1 cellular context compared by ENCODE assay signal in the genomic region with DNA sequence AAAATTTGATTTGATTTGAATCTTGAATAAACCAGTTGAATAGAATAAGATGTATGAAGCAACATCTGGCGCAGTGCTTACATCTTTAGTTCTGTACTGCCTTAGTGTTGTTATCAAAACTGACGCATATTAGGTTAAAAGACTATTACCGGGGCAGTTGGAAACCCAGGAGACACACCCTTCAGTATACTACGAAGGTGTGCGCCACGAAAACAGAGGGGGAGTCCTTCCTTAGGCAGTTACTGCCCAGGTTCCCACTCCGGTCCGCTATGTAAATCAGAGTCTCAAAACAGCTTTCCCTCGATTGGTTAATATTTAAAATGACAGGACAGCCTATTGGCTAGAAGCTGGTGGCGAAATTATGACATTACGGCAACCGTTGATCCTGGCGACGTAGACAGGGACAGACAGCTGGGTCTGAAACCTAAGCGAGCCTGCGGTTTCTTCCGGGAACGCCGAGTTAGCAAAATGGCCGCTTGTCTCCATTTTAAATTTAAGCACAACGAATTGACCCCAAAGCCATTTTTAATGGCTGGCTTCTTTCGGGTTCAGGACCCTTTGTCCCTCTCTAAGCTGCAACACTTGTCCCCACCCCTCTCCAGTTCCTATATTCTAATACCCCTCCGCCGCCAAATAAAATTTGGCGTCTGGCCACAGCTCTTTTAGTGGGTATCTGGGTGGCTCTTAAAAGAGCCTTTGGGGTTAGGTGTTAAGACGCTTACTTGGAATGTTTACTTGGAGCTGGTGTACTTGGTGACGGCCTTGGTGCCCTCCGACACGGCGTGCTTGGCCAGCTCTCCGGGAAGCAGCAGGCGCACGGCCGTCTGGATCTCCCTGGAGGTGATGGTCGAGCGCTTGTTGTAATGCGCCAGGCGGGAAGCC.
A peak's percentile ranks its signal among the peaks of the same experiment; 100 is the strongest.
TF ChIP-seq lines count a peak whose summit lies in the region.

No MANE protein-coding gene starts in this region.

TF ChIP-seq in K562, 482 proteins besides CTCF, POLR2A, EP300 and RAD21 (continued from another document and continues in another):
- TF ChIP-seq, protein P1, sequence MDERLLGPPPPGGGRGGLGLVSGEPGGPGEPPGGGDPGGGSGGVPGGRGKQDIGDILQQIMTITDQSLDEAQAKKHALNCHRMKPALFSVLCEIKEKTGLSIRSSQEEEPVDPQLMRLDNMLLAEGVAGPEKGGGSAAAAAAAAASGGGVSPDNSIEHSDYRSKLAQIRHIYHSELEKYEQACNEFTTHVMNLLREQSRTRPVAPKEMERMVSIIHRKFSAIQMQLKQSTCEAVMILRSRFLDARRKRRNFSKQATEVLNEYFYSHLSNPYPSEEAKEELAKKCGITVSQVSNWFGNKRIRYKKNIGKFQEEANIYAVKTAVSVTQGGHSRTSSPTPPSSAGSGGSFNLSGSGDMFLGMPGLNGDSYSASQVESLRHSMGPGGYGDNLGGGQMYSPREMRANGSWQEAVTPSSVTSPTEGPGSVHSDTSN (CRISPR knock-in tag; IDR thresholded peaks at IDR 0.05; ENCODE audit: low read depth) = no peak
- TF ChIP-seq, protein P1 (tag; conservative IDR thresholded peaks at IDR 0.05; ENCODE audit: low read depth) = peak; percentile 56; the same call in 1 of the 2 replicates
- TF ChIP-seq NR1H2 (CRISPR knock-in tag; IDR thresholded peaks at IDR 0.05) (0 out of 2 replicates have a peak, but pooled peaks have one; percentile 90), ESRRB (CRISPR knock-in tag; IDR thresholded peaks at IDR 0.05; ENCODE audit: borderline replicate concordance) (0 out of 2 replicates have a peak, but pooled peaks have one; percentile 39), CEBPG (CRISPR knock-in tag; IDR thresholded peaks at IDR 0.05) (peak; percentile 53; the same call in 1 of the 2 replicates), CEBPG (tag; conservative IDR thresholded peaks at IDR 0.05 in 1 of 2, IDR thresholded peaks at IDR 0.05 in 1 of 2) (peak; percentile 88 to 96), GTF2F1 (IDR thresholded peaks at IDR 0.05; ENCODE audit: low read depth, low read length) (peak; percentile 56; the same call in 1 of the 2 replicates), SRSF7 (optimal IDR thresholded peaks at IDR 0.05; ENCODE audit: low read depth, low read length) (no peak), E2F3 (CRISPR knock-in tag; IDR thresholded peaks at IDR 0.05) (no peak), BRF1 (IDR thresholded peaks at IDR 0.05; ENCODE audit: borderline replicate concordance, extremely low read depth, insufficient read length) (no peak), TBP (optimal IDR thresholded peaks at IDR 0.05; ENCODE audit: low read depth, low read length) (no peak), JUN (IDR thresholded peaks at IDR 0.05; ENCODE audit: borderline replicate concordance, low read depth, low read length) (peak; percentile 88; the same call in 1 of the 2 replicates), JUN (CRISPR knock-in tag; IDR thresholded peaks at IDR 0.05; ENCODE audit: borderline replicate concordance) (peak; percentile 87), PML (IDR thresholded peaks at IDR 0.05; ENCODE audit: low read length) (peak; percentile 82), YBX1 (IDR thresholded peaks at IDR 0.05) (no peak), HIVEP1 (CRISPR knock-in tag; IDR thresholded peaks at IDR 0.05) (no peak), ZC3H11A (IDR thresholded peaks at IDR 0.05; ENCODE audit: low read depth, low read length) (peak; percentile 81; the same call in 1 of the 2 replicates), WHSC1 (IDR thresholded peaks at IDR 0.05; ENCODE audit: low read length) (no peak), HDAC8 (tag; IDR thresholded peaks at IDR 0.05) (peak; percentile 64; the same call in 1 of the 2 replicates), TAL1 (IDR thresholded peaks at IDR 0.05) (no peak), MTF1 (CRISPR knock-in tag; IDR thresholded peaks at IDR 0.05; ENCODE audit: borderline replicate concordance) (no peak), GATAD2B (IDR thresholded peaks at IDR 0.05; ENCODE audit: borderline replicate concordance) (peak; percentile 98), PURB (CRISPR knock-in tag; IDR thresholded peaks at IDR 0.05; ENCODE audit: low read depth) (no peak), GABPA (tag; conservative IDR thresholded peaks at IDR 0.05; ENCODE audit: low read depth) (0 out of 2 replicates have a peak, but pooled peaks have one; percentile 17), HOXB6 (CRISPR knock-in tag; IDR thresholded peaks at IDR 0.05; ENCODE audit: borderline replicate concordance) (peak; percentile 94), U2AF1 (optimal IDR thresholded peaks at IDR 0.05; ENCODE audit: low read depth, low read length) (no peak)
- TF ChIP-seq, protein P2, sequence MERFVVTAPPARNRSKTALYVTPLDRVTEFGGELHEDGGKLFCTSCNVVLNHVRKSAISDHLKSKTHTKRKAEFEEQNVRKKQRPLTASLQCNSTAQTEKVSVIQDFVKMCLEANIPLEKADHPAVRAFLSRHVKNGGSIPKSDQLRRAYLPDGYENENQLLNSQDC (CRISPR knock-in tag; IDR thresholded peaks at IDR 0.05) = peak; percentile 98
- TF ChIP-seq, protein P3, sequence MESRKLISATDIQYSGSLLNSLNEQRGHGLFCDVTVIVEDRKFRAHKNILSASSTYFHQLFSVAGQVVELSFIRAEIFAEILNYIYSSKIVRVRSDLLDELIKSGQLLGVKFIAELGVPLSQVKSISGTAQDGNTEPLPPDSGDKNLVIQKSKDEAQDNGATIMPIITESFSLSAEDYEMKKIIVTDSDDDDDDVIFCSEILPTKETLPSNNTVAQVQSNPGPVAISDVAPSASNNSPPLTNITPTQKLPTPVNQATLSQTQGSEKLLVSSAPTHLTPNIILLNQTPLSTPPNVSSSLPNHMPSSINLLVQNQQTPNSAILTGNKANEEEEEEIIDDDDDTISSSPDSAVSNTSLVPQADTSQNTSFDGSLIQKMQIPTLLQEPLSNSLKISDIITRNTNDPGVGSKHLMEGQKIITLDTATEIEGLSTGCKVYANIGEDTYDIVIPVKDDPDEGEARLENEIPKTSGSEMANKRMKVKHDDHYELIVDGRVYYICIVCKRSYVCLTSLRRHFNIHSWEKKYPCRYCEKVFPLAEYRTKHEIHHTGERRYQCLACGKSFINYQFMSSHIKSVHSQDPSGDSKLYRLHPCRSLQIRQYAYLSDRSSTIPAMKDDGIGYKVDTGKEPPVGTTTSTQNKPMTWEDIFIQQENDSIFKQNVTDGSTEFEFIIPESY (CRISPR knock-in tag; IDR thresholded peaks at IDR 0.05) = peak; percentile 71
- TF ChIP-seq, protein P4, sequence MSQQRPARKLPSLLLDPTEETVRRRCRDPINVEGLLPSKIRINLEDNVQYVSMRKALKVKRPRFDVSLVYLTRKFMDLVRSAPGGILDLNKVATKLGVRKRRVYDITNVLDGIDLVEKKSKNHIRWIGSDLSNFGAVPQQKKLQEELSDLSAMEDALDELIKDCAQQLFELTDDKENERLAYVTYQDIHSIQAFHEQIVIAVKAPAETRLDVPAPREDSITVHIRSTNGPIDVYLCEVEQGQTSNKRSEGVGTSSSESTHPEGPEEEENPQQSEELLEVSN (IDR thresholded peaks at IDR 0.05; ENCODE audit: borderline replicate concordance in 1 of 2, extremely low read depth in 1 of 2, insufficient read depth in 1 of 2, insufficient read length in 1 of 2, low read depth in 1 of 2, low read length in 1 of 2, poor library complexity in 1 of 2, severe bottlenecking in 1 of 2) = peak in 1 of 2 experiments; percentile 12
- TF ChIP-seq, protein P5, sequence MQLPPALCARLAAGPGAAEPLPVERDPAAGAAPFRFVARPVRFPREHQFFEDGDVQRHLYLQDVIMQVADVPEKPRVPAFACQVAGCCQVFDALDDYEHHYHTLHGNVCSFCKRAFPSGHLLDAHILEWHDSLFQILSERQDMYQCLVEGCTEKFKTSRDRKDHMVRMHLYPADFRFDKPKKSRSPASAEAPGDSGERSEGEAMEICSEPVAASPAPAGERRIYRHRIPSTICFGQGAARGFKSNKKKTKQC (CRISPR knock-in tag; IDR thresholded peaks at IDR 0.05) = peak; percentile 72; the same call in 1 of the 2 replicates
- TF ChIP-seq, protein P6, sequence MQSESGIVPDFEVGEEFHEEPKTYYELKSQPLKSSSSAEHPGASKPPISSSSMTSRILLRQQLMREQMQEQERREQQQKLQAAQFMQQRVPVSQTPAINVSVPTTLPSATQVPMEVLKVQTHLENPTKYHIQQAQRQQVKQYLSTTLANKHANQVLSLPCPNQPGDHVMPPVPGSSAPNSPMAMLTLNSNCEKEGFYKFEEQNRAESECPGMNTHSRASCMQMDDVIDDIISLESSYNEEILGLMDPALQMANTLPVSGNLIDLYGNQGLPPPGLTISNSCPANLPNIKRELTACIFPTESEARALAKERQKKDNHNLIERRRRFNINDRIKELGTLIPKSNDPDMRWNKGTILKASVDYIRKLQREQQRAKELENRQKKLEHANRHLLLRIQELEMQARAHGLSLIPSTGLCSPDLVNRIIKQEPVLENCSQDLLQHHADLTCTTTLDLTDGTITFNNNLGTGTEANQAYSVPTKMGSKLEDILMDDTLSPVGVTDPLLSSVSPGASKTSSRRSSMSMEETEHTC (IDR thresholded peaks at IDR 0.05) = no peak
- TF ChIP-seq, protein P7, sequence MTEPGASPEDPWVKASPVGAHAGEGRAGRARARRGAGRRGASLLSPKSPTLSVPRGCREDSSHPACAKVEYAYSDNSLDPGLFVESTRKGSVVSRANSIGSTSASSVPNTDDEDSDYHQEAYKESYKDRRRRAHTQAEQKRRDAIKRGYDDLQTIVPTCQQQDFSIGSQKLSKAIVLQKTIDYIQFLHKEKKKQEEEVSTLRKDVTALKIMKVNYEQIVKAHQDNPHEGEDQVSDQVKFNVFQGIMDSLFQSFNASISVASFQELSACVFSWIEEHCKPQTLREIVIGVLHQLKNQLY (CRISPR knock-in tag; conservative IDR thresholded peaks at IDR 0.05) = peak; percentile 4 to 84; a peak in 2 of 4 replicates
- TF ChIP-seq, protein P8, sequence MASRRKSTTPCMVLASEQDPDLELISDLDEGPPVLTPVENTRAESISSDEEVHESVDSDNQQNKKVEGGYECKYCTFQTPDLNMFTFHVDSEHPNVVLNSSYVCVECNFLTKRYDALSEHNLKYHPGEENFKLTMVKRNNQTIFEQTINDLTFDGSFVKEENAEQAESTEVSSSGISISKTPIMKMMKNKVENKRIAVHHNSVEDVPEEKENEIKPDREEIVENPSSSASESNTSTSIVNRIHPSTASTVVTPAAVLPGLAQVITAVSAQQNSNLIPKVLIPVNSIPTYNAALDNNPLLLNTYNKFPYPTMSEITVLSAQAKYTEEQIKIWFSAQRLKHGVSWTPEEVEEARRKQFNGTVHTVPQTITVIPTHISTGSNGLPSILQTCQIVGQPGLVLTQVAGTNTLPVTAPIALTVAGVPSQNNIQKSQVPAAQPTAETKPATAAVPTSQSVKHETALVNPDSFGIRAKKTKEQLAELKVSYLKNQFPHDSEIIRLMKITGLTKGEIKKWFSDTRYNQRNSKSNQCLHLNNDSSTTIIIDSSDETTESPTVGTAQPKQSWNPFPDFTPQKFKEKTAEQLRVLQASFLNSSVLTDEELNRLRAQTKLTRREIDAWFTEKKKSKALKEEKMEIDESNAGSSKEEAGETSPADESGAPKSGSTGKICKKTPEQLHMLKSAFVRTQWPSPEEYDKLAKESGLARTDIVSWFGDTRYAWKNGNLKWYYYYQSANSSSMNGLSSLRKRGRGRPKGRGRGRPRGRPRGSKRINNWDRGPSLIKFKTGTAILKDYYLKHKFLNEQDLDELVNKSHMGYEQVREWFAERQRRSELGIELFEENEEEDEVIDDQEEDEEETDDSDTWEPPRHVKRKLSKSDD (conservative IDR thresholded peaks at IDR 0.05; ENCODE audit: low read length) = peak; percentile 31; the same call in 1 of the 2 replicates
- TF ChIP-seq, protein P9, sequence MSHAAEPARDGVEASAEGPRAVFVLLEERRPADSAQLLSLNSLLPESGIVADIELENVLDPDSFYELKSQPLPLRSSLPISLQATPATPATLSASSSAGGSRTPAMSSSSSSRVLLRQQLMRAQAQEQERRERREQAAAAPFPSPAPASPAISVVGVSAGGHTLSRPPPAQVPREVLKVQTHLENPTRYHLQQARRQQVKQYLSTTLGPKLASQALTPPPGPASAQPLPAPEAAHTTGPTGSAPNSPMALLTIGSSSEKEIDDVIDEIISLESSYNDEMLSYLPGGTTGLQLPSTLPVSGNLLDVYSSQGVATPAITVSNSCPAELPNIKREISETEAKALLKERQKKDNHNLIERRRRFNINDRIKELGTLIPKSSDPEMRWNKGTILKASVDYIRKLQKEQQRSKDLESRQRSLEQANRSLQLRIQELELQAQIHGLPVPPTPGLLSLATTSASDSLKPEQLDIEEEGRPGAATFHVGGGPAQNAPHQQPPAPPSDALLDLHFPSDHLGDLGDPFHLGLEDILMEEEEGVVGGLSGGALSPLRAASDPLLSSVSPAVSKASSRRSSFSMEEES (CRISPR knock-in tag; IDR thresholded peaks at IDR 0.05) = peak; percentile 14; the same call in 1 of the 2 replicates
- TF ChIP-seq, protein P10, sequence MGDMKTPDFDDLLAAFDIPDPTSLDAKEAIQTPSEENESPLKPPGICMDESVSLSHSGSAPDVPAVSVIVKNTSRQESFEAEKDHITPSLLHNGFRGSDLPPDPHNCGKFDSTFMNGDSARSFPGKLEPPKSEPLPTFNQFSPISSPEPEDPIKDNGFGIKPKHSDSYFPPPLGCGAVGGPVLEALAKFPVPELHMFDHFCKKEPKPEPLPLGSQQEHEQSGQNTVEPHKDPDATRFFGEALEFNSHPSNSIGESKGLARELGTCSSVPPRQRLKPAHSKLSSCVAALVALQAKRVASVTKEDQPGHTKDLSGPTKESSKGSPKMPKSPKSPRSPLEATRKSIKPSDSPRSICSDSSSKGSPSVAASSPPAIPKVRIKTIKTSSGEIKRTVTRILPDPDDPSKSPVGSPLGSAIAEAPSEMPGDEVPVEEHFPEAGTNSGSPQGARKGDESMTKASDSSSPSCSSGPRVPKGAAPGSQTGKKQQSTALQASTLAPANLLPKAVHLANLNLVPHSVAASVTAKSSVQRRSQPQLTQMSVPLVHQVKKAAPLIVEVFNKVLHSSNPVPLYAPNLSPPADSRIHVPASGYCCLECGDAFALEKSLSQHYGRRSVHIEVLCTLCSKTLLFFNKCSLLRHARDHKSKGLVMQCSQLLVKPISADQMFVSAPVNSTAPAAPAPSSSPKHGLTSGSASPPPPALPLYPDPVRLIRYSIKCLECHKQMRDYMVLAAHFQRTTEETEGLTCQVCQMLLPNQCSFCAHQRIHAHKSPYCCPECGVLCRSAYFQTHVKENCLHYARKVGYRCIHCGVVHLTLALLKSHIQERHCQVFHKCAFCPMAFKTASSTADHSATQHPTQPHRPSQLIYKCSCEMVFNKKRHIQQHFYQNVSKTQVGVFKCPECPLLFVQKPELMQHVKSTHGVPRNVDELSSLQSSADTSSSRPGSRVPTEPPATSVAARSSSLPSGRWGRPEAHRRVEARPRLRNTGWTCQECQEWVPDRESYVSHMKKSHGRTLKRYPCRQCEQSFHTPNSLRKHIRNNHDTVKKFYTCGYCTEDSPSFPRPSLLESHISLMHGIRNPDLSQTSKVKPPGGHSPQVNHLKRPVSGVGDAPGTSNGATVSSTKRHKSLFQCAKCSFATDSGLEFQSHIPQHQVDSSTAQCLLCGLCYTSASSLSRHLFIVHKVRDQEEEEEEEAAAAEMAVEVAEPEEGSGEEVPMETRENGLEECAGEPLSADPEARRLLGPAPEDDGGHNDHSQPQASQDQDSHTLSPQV (IDR thresholded peaks at IDR 0.05) = peak; percentile 71
